20 cellular contexts compared by ENCODE assay signal in the genomic region with DNA sequence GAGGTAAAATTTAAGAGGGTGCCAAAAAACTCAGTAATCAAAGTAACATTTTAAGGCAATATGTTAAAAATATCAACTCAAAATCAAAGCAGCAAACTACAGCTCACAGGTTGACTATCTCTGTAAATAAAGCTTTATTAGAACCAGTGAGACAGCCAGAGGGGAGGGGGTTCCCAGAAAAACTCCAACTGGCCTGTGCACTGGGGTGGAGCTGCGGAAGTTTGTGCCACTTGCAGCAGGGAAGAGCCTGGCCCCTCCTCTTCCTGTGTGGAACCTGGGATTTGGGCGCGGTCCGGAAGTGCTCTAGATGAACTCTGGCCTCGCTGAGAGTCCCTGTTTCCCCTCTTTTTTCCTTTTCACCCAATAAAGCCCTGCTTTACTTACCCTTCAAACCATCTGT. TPM values are rescaled to one million over a fixed set of nuclear protein-coding genes. Genes with fewer than 3 reads are reported as not detected.
"Had no signal": no experiment of that assay in that cellular context is flagged by ENCODE, and none has a peak within 500 bp of the region (broad histone marks: within the 10 kb centered on the region; RNA-seq: fewer than 3 reads in every experiment).

No MANE protein-coding gene starts in this region.

- H3K27me3 ChIP-seq: gastrocnemius medialis, right lobe of liver, testis, tibial nerve had no signal

- H3K79me2 ChIP-seq: parathyroid adenoma had no signal

- H2AFZ ChIP-seq: parathyroid adenoma had no signal

- H3K36me3 ChIP-seq: prostate gland, right lobe of liver had no signal

- H3K4me1 ChIP-seq: gastrocnemius medialis, heart right ventricle, parathyroid adenoma, prostate gland, right lobe of liver, testis, tibial nerve had no signal

- H3K9ac ChIP-seq: parathyroid adenoma had no signal

- H3K4me3 ChIP-seq: gastrocnemius medialis, heart right ventricle, prostate gland, right lobe of liver, testis, tibial nerve had no signal

- H3K27ac ChIP-seq: gastrocnemius medialis, heart right ventricle, parathyroid adenoma, prostate gland, right lobe of liver, testis, tibial nerve had no signal

- H3K9me3 ChIP-seq: gastrocnemius medialis, prostate gland, right lobe of liver, testis had no signal

- ATAC-seq: effector memory CD8-positive, alpha-beta T cell; gastrocnemius medialis; heart right ventricle; left cardiac atrium; naive thymus-derived CD4-positive, alpha-beta T cell; stimulated activated naive B cell treated with anti-CD40 and anti-IgM and Interleukin-4, amounts not matched to agents 10 μg/mL and 1 μg/mL and 100 μg/mL, for 72 hours; stimulated activated naive CD8-positive, alpha-beta T cell treated with anti-CD3 and anti-CD28 coated beads, Interleukin-15, amount 100 ng/mL, for 72 hours had no signal

- DNase-seq: cortex of kidney; effector memory CD8-positive, alpha-beta T cell; gastrocnemius medialis; heart right ventricle; immature natural killer cell; kidney; left cardiac atrium; naive thymus-derived CD4-positive, alpha-beta T cell; nephron progenitor cell; retina; right lobe of liver; stimulated activated CD4-positive, alpha-beta T cell treated with anti-CD3 and anti-CD28 coated beads, Interleukin-15, amount 100 ng/mL, for 24 hours; stimulated activated CD4-positive, alpha-beta T cell treated with anti-CD3 and anti-CD28 coated beads, Interleukin-1b, Interleukin-23, amount 100 ng/mL, for 48 hours; stimulated activated CD4-positive, alpha-beta T cell treated with anti-CD3 and anti-CD28 coated beads, Interleukin-4, amount 100 ng/mL, for 24 hours; stimulated activated naive B cell treated with anti-CD40 and anti-IgM and Interleukin-4, amounts not matched to agents 10 μg/mL and 1 μg/mL and 100 μg/mL, for 72 hours; stimulated activated naive CD8-positive, alpha-beta T cell treated with anti-CD3 and anti-CD28 coated beads, Interleukin-15, amount 100 ng/mL, for 72 hours; testis had no signal

RNA-seq across cellular contexts. Expression of a gene that starts 8.1 kb away (rescaled TPM):
- polyA plus RNA-seq: naive thymus-derived CD4-positive, alpha-beta T cell had no signal
